ENCODE assay signal across 9 cellular contexts in genomic region chr10:133325761-133326463, GRCh38. TPM values are rescaled to one million over a fixed set of nuclear protein-coding genes. Genes with fewer than 3 reads are reported as not detected.
DNase-seq lines count a peak whose midpoint lies in the region; ATAC-seq and TF ChIP-seq lines count a peak whose summit lies in the region.
"Had no signal": no experiment of that assay in that cellular context is flagged by ENCODE, and none has a peak within 500 bp of the region (broad histone marks: within the 10 kb centered on the region; RNA-seq: fewer than 3 reads in every experiment).

No MANE protein-coding gene starts in this region.

- H2AFZ ChIP-seq in trophoblast cell (ENCODE audit: insufficient read depth, low read length, poor library complexity) = peak overlapping the region; percentile 10

- WGBS in trophoblast cell (ENCODE audit: extremely low coverage, insufficient coverage, insufficient read length) = no CpG with 5 or more reads among the region's 66 CpGs
- 25 to 33% methylated on average over 9 to 12 of the region's 66 CpGs for WGBS in thyroid gland, 2 donors

- no peak overlapping the region for H2AK5ac ChIP-seq in trophoblast cell (ENCODE audit: low read length)

- DNase-seq in CD8-positive, alpha-beta T cell = no peak
- no peak for DNase-seq in SK-N-MC (ENCODE audit: low read depth, low spot score)
- no peak for DNase-seq in fibroblast of the aortic adventitia (ENCODE audit: low read depth)
- DNase-seq in trophoblast cell = no peak
- DNase-seq in NCI-H2029 treated with DMSO at 0.1 percent for 48 hours (lab: John Stamatoyannopoulos, UW) = no peak
- no peak for DNase-seq in stimulated activated CD4-positive, alpha-beta T cell treated with anti-CD3 and anti-CD28 coated beads, Interleukin-4, amount 100 ng/mL, for 4 hours
- no peak for DNase-seq in thyroid gland
- DNase-seq: activated naive CD4-positive, alpha-beta T cell treated with Interleukin-2 at 50 U/mL for 16 hours had no signal

- H3K27me3 Mint-ChIP-seq in CD8-positive, alpha-beta T cell (ENCODE audit: low read depth) = peaks cover 28% of the 10 kb centered on the region

- H3K4me3 Mint-ChIP-seq in CD8-positive, alpha-beta T cell = peak overlapping the region; percentile 87

- H3K79me2 ChIP-seq in trophoblast cell (ENCODE audit: control insufficient read depth, insufficient read depth, low read length, poor library complexity) = no peaks in the 10 kb centered on the region

- POLR2A ChIA-PET in CD8-positive, alpha-beta T cell (lab: Charles Lee) = no interaction called here

- H3K27me3 ChIP-seq in CD8-positive, alpha-beta T cell (ENCODE audit: insufficient read depth, low read length) = peaks cover 23% of the 10 kb centered on the region
- peaks cover 21% of the 10 kb centered on the region for H3K27me3 ChIP-seq in trophoblast cell (ENCODE audit: insufficient read depth, low read length)
- H3K27me3 ChIP-seq in thyroid gland = peaks cover 14% of the 10 kb centered on the region

- H3K4me1 Mint-ChIP-seq in CD8-positive, alpha-beta T cell (ENCODE audit: low read depth) = peaks cover 9% of the 10 kb centered on the region

- no peak overlapping the region for H3K14ac ChIP-seq in trophoblast cell (ENCODE audit: low read length)

- no peaks in the 10 kb centered on the region for H3K79me1 ChIP-seq in trophoblast cell (ENCODE audit: low read length)

- CTCF ChIA-PET in CD8-positive, alpha-beta T cell (lab: Charles Lee) = interaction anchor here (1.1 kb wide), 1 partner anchor 10 kb away, joined by 3 read pairs; no protein-coding TSS in a partner anchor

- H3K4ac ChIP-seq in trophoblast cell (ENCODE audit: low read depth, low read length) = no peak overlapping the region

- no peak overlapping the region for H2BK5ac ChIP-seq in trophoblast cell (ENCODE audit: low read depth, low read length, poor library complexity)

- H3K4me1 ChIP-seq in CD8-positive, alpha-beta T cell (ENCODE audit: insufficient read depth, low read length) = peaks cover 14% of the 10 kb centered on the region
- H3K4me1 ChIP-seq in trophoblast cell (ENCODE audit: control insufficient read depth in 1 of 2, insufficient read depth in 2 of 2, low read length in 2 of 2) (peaks cover 7 to 16% of the 10 kb centered on the region in 2 experiments), thyroid gland (peaks cover 6 to 18% of the 10 kb centered on the region in 2 donors)

- H3K9ac ChIP-seq in SK-N-MC (ENCODE audit: insufficient read length) (no peak overlapping the region), trophoblast cell (ENCODE audit: low read length) (no peak overlapping the region)

- H3K18ac ChIP-seq in trophoblast cell (ENCODE audit: low read length) = no peak overlapping the region

- no peak for TF ChIP-seq CTCF in CD8-positive, alpha-beta T cell (IDR thresholded peaks at IDR 0.05)
- TF ChIP-seq CTCF in fibroblast of the aortic adventitia (IDR thresholded peaks at IDR 0.05; ENCODE audit: insufficient read depth, low read length) (no peak), thyroid gland (IDR thresholded peaks at IDR 0.05) (no peak)

- H3K4me3 ChIP-seq in CD8-positive, alpha-beta T cell (ENCODE audit: low read depth, low read length) = peak overlapping the region; percentile 52
- H3K4me3 ChIP-seq in SK-N-MC = peak overlapping the region; percentile 68
- H3K4me3 ChIP-seq in fibroblast of the aortic adventitia (ENCODE audit: low read depth, low read length) = peak overlapping the region; percentile 35
- H3K4me3 ChIP-seq in trophoblast cell (ENCODE audit: low read depth, low read length) = no peak overlapping the region
- peak overlapping the region in 1 of 3 donors; percentile 24 for H3K4me3 ChIP-seq in thyroid gland (replicated peaks in 1 of 3)

- H2BK120ac ChIP-seq in trophoblast cell (ENCODE audit: insufficient read depth, low read length, poor library complexity) = no peak overlapping the region

- no peak overlapping the region for H3K27ac Mint-ChIP-seq in CD8-positive, alpha-beta T cell

- H3K36me3 Mint-ChIP-seq in CD8-positive, alpha-beta T cell = no peaks in the 10 kb centered on the region

- no peaks in the 10 kb centered on the region for H3K36me3 ChIP-seq in CD8-positive, alpha-beta T cell (ENCODE audit: insufficient read depth, low read length)
- no peaks in the 10 kb centered on the region for H3K36me3 ChIP-seq in SK-N-MC (ENCODE audit: insufficient read depth, low read length)
- H3K36me3 ChIP-seq in trophoblast cell (ENCODE audit: control insufficient read depth in 1 of 2, insufficient read depth in 2 of 2, low read length in 2 of 2) = no peaks in the 10 kb centered on the region
- no peaks in the 10 kb centered on the region for H3K36me3 ChIP-seq in thyroid gland

- intact Hi-C loops in CD8-positive, alpha-beta T cell (cut with DNase I, micrococcal nuclease) = loop anchor here in 1 of 2 experiments (5.0 kb wide), 1 partner anchor 111 kb away; no protein-coding TSS in a partner anchor
- intact Hi-C loops in thyroid gland (cut with DNase I) = loop anchor here (5.0 kb wide), 1 partner anchor 171 kb away; no protein-coding TSS in a partner anchor

- H3K9me3 Mint-ChIP-seq in CD8-positive, alpha-beta T cell = no peaks in the 10 kb centered on the region

- ATAC-seq in CD8-positive, alpha-beta T cell = peak; percentile 11
- ATAC-seq in GM19467 (IDR thresholded peaks at IDR 0.05; ENCODE audit: unreplicated experiment) = no peak

- TF ChIP-seq POLR2A in thyroid gland (IDR thresholded peaks at IDR 0.05) = no peak

- no peak overlapping the region for H4K91ac ChIP-seq in trophoblast cell (ENCODE audit: low read depth, low read length)

- H2BK12ac ChIP-seq in trophoblast cell (ENCODE audit: low read length) = no peak overlapping the region

- H3K4me2 ChIP-seq in trophoblast cell (ENCODE audit: low read length) = peak overlapping the region; percentile 59

- no peaks in the 10 kb centered on the region for H3K9me3 ChIP-seq in CD8-positive, alpha-beta T cell (ENCODE audit: low read length)
- H3K9me3 ChIP-seq in SK-N-MC (ENCODE audit: low read depth, low read length) = no peaks in the 10 kb centered on the region
- peaks cover 4% of the 10 kb centered on the region for H3K9me3 ChIP-seq in trophoblast cell (ENCODE audit: insufficient read depth, low read depth, low read length)
- H3K9me3 ChIP-seq in thyroid gland = no peaks in the 10 kb centered on the region

- no peak overlapping the region for H3K27ac ChIP-seq in CD8-positive, alpha-beta T cell (ENCODE audit: low read depth, low read length)
- no peak overlapping the region for H3K27ac ChIP-seq in SK-N-MC
- no peak overlapping the region for H3K27ac ChIP-seq in trophoblast cell (ENCODE audit: low read depth, low read length)
- no peak overlapping the region for H3K27ac ChIP-seq in thyroid gland

- no peak overlapping the region for H3K23ac ChIP-seq in trophoblast cell (ENCODE audit: low read length)

- H4K12ac ChIP-seq in trophoblast cell (ENCODE audit: low read depth, low read length) = no peak overlapping the region

- H4K8ac ChIP-seq in trophoblast cell (ENCODE audit: low read depth, low read length) = no peak overlapping the region

RNA-seq across cellular contexts. Expression of gene CALY, which starts 10.8 kb away (rescaled TPM):
- total RNA-seq in CD8-positive, alpha-beta T cell = 1 to 10 TPM; 1.2 to 1.4 TPM
- not detected in 2 replicates for total RNA-seq in fibroblast of the aortic adventitia (ENCODE audit: low replicate concordance)
- 0.11 and 0.19 TPM in 2 replicates for polyA plus RNA-seq in trophoblast cell (2013)
- total RNA-seq in thyroid gland = 1 to 10 TPM in 1 of 4 donors, under 1 TPM in 1, not detected in 2; 0.13 to 1.5 TPM

RNA-seq across cellular contexts. Expression of gene ZNF511, which starts 17.2 kb away (rescaled TPM):
- 10 to 100 TPM; 36.5 to 38.8 TPM for total RNA-seq in CD8-positive, alpha-beta T cell
- total RNA-seq in fibroblast of the aortic adventitia (ENCODE audit: low replicate concordance) = 1.7 and 22.1 TPM in 2 replicates
- 16.2 and 17.1 TPM in 2 replicates for polyA plus RNA-seq in trophoblast cell (2013)
- 10 to 100 TPM; 22.0 to 53.6 (median 26.2) TPM for total RNA-seq in thyroid gland

RNA-seq across cellular contexts. Expression of gene TUBGCP2, which starts 17.2 kb away (rescaled TPM):
- 10 to 100 TPM; 74.4 to 79.1 TPM for total RNA-seq in CD8-positive, alpha-beta T cell
- 33.0 and 72.8 TPM in 2 replicates for total RNA-seq in fibroblast of the aortic adventitia (ENCODE audit: low replicate concordance)
- polyA plus RNA-seq in trophoblast cell (2013) = 32.7 and 32.8 TPM in 2 replicates
- total RNA-seq in thyroid gland = 10 to 100 TPM; 56.5 to 73.3 (median 62.9) TPM

RNA-seq across cellular contexts. Expression of gene PRAP1, which starts 21.3 kb away (rescaled TPM):
- total RNA-seq in CD8-positive, alpha-beta T cell = not detected
- total RNA-seq in fibroblast of the aortic adventitia (ENCODE audit: low replicate concordance) (not detected in 2 replicates), thyroid gland (not detected)
- 0.21 TPM in 2 replicates for polyA plus RNA-seq in trophoblast cell (2013)

RNA-seq across cellular contexts. Expression of gene FUOM, which starts 31.9 kb away (rescaled TPM):
- 1 to 10 TPM; 7.9 to 10.0 TPM for total RNA-seq in CD8-positive, alpha-beta T cell
- total RNA-seq in fibroblast of the aortic adventitia (ENCODE audit: low replicate concordance) (4.0 and 16.9 TPM in 2 replicates), thyroid gland (10 to 100 TPM in 3 of 4 donors, 1 to 10 TPM in 1; 7.4 to 25.9 (median 18.9) TPM)
- polyA plus RNA-seq in trophoblast cell (2013) = 18.2 and 20.6 TPM in 2 replicates
